In the genomic region with DNA sequence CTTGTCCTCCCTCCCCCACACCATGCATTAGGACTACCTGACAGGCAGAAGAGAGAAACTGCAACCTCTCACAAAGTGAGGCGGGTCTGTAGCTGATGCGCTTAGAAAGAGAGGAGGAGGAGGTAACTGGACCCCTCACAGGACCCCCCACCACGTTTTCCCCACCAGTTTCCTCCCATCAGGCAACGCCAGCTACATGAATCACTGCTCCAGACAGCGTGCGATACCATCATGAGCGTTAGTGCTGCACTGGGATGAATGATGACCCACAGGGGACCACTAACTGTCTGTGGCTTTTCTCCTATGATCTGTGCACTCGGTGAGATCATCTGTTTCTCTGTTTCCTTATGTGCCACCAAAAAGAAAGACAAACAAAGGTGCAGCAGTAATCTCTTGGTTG, we compare ENCODE assay signal across 1 cellular context.
TF ChIP-seq lines count a peak whose summit lies in the region.

No MANE protein-coding gene starts in this region.

TF ChIP-seq in HEK293, 187 proteins besides CTCF, POLR2A, EP300 and RAD21 (continued from another document and continues in another):
- no peak for TF ChIP-seq ZNF785 (tag by site-specific recombination; IDR thresholded peaks at IDR 0.05)
- TF ChIP-seq ZNF600 (tag by site-specific recombination; IDR thresholded peaks at IDR 0.05) = 0 out of 2 replicates have a peak, but pooled peaks have one; percentile 57
- TF ChIP-seq ZNF529 (tag by site-specific recombination; IDR thresholded peaks at IDR 0.05; ENCODE audit: insufficient replicate concordance) = no peak
- TF ChIP-seq ZNF223 (tag by site-specific recombination; IDR thresholded peaks at IDR 0.05) = no peak
- TF ChIP-seq ZNF112 (tag by site-specific recombination; IDR thresholded peaks at IDR 0.05) = no peak
- TF ChIP-seq, protein P1, sequence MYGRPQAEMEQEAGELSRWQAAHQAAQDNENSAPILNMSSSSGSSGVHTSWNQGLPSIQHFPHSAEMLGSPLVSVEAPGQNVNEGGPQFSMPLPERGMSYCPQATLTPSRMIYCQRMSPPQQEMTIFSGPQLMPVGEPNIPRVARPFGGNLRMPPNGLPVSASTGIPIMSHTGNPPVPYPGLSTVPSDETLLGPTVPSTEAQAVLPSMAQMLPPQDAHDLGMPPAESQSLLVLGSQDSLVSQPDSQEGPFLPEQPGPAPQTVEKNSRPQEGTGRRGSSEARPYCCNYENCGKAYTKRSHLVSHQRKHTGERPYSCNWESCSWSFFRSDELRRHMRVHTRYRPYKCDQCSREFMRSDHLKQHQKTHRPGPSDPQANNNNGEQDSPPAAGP (tag by site-specific recombination; IDR thresholded peaks at IDR 0.05) = no peak
- peak; percentile 77 for TF ChIP-seq FEZF1 (tag by site-specific recombination; IDR thresholded peaks at IDR 0.05)
- TF ChIP-seq ZNF366 (tag by site-specific recombination; conservative IDR thresholded peaks at IDR 0.05) = peak; percentile 82
- TF ChIP-seq HOXC10 (CRISPR knock-in tag; IDR thresholded peaks at IDR 0.05) = no peak
- TF ChIP-seq, protein P2, sequence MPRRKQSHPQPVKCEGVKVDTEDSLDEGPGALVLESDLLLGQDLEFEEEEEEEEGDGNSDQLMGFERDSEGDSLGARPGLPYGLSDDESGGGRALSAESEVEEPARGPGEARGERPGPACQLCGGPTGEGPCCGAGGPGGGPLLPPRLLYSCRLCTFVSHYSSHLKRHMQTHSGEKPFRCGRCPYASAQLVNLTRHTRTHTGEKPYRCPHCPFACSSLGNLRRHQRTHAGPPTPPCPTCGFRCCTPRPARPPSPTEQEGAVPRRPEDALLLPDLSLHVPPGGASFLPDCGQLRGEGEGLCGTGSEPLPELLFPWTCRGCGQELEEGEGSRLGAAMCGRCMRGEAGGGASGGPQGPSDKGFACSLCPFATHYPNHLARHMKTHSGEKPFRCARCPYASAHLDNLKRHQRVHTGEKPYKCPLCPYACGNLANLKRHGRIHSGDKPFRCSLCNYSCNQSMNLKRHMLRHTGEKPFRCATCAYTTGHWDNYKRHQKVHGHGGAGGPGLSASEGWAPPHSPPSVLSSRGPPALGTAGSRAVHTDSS (tag by site-specific recombination; IDR thresholded peaks at IDR 0.05) = no peak
- TF ChIP-seq, protein P3, sequence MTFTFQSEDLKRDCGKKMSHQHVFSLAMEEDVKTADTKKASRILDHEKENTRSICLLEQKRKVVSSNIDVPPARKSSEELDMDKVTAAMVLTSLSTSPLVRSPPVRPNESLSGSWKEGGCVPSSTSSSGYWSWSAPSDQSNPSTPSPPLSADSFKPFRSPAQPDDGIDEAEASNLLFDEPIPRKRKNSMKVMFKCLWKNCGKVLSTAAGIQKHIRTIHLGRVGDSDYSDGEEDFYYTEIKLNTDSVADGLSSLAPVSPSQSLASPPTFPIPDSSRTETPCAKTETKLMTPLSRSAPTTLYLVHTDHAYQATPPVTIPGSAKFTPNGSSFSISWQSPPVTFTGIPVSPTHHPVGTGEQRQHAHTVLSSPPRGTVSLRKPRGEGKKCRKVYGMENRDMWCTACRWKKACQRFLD (tag by site-specific recombination; IDR thresholded peaks at IDR 0.05) = no peak
- TF ChIP-seq, protein P4, sequence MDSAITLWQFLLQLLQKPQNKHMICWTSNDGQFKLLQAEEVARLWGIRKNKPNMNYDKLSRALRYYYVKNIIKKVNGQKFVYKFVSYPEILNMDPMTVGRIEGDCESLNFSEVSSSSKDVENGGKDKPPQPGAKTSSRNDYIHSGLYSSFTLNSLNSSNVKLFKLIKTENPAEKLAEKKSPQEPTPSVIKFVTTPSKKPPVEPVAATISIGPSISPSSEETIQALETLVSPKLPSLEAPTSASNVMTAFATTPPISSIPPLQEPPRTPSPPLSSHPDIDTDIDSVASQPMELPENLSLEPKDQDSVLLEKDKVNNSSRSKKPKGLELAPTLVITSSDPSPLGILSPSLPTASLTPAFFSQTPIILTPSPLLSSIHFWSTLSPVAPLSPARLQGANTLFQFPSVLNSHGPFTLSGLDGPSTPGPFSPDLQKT (IDR thresholded peaks at IDR 0.05; ENCODE audit: borderline replicate concordance, low read depth, low read length) = no peak
- no peak for TF ChIP-seq ZBTB1 (tag by site-specific recombination; IDR thresholded peaks at IDR 0.05)
- TF ChIP-seq, protein P5, sequence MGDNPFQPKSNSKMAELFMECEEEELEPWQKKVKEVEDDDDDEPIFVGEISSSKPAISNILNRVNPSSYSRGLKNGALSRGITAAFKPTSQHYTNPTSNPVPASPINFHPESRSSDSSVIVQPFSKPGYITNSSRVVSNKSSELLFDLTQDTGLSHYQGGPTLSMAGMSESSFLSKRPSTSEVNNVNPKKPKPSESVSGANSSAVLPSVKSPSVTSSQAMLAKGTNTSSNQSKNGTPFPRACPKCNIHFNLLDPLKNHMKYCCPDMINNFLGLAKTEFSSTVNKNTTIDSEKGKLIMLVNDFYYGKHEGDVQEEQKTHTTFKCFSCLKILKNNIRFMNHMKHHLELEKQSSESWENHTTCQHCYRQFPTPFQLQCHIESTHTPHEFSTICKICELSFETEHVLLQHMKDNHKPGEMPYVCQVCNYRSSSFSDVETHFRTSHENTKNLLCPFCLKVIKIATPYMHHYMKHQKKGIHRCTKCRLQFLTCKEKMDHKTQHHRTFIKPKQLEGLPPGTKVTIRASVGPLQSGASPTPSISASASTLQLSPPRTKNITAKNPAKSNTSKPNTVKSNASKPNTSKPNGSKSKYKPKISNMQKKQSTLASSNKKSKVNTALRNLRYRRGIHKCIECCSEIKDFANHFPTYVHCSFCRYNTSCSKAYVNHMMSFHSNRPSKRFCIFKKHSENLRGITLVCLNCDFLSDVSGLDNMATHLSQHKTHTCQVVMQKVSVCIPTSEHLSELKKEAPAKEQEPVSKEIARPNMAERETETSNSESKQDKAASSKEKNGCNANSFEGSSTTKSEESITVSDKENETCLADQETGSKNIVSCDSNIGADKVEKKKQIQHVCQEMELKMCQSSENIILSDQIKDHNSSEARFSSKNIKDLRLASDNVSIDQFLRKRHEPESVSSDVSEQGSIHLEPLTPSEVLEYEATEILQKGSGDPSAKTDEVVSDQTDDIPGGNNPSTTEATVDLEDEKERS (tag by site-specific recombination; IDR thresholded peaks at IDR 0.05) = no peak
- TF ChIP-seq BCL11A (tag by site-specific recombination; IDR thresholded peaks at IDR 0.05; ENCODE audit: low read depth) = no peak
- TF ChIP-seq, protein P6, sequence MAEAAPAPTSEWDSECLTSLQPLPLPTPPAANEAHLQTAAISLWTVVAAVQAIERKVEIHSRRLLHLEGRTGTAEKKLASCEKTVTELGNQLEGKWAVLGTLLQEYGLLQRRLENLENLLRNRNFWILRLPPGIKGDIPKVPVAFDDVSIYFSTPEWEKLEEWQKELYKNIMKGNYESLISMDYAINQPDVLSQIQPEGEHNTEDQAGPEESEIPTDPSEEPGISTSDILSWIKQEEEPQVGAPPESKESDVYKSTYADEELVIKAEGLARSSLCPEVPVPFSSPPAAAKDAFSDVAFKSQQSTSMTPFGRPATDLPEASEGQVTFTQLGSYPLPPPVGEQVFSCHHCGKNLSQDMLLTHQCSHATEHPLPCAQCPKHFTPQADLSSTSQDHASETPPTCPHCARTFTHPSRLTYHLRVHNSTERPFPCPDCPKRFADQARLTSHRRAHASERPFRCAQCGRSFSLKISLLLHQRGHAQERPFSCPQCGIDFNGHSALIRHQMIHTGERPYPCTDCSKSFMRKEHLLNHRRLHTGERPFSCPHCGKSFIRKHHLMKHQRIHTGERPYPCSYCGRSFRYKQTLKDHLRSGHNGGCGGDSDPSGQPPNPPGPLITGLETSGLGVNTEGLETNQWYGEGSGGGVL (tag by site-specific recombination; IDR thresholded peaks at IDR 0.05) = peak; percentile 81
- TF ChIP-seq ZNF292 (tag by site-specific recombination; IDR thresholded peaks at IDR 0.05; ENCODE audit: borderline replicate concordance, low read depth) = no peak
- TF ChIP-seq ZNF16 (tag by site-specific recombination; IDR thresholded peaks at IDR 0.05; ENCODE audit: low read depth) = no peak
- TF ChIP-seq, protein P7, sequence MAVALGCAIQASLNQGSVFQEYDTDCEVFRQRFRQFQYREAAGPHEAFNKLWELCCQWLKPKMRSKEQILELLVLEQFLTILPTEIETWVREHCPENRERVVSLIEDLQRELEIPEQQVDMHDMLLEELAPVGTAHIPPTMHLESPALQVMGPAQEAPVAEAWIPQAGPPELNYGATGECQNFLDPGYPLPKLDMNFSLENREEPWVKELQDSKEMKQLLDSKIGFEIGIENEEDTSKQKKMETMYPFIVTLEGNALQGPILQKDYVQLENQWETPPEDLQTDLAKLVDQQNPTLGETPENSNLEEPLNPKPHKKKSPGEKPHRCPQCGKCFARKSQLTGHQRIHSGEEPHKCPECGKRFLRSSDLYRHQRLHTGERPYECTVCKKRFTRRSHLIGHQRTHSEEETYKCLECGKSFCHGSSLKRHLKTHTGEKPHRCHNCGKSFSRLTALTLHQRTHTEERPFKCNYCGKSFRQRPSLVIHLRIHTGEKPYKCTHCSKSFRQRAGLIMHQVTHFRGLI (tag by site-specific recombination; IDR thresholded peaks at IDR 0.05) = no peak
- no peak for TF ChIP-seq YY1 (tag by site-specific recombination; IDR thresholded peaks at IDR 0.05)
- TF ChIP-seq ZNF211 (tag by site-specific recombination; IDR thresholded peaks at IDR 0.05; ENCODE audit: low read depth) = no peak
- TF ChIP-seq ZNF169 (tag by site-specific recombination; IDR thresholded peaks at IDR 0.05) = no peak
- TF ChIP-seq ZNF544 (tag by site-specific recombination; IDR thresholded peaks at IDR 0.05) = no peak
- TF ChIP-seq ZNF132 (tag by site-specific recombination; IDR thresholded peaks at IDR 0.05; ENCODE audit: borderline replicate concordance) = no peak
- TF ChIP-seq, protein P8, sequence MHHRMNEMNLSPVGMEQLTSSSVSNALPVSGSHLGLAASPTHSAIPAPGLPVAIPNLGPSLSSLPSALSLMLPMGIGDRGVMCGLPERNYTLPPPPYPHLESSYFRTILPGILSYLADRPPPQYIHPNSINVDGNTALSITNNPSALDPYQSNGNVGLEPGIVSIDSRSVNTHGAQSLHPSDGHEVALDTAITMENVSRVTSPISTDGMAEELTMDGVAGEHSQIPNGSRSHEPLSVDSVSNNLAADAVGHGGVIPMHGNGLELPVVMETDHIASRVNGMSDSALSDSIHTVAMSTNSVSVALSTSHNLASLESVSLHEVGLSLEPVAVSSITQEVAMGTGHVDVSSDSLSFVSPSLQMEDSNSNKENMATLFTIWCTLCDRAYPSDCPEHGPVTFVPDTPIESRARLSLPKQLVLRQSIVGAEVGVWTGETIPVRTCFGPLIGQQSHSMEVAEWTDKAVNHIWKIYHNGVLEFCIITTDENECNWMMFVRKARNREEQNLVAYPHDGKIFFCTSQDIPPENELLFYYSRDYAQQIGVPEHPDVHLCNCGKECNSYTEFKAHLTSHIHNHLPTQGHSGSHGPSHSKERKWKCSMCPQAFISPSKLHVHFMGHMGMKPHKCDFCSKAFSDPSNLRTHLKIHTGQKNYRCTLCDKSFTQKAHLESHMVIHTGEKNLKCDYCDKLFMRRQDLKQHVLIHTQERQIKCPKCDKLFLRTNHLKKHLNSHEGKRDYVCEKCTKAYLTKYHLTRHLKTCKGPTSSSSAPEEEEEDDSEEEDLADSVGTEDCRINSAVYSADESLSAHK (tag by site-specific recombination; IDR thresholded peaks at IDR 0.05) = no peak
- TF ChIP-seq ZNF791 (tag by site-specific recombination; IDR thresholded peaks at IDR 0.05) = no peak
- TF ChIP-seq ZNF664 (tag by site-specific recombination; IDR thresholded peaks at IDR 0.05) = no peak
- no peak for TF ChIP-seq ZNF792 (tag by site-specific recombination; IDR thresholded peaks at IDR 0.05)
- TF ChIP-seq ZNF133 (tag by site-specific recombination; IDR thresholded peaks at IDR 0.05) = no peak
- TF ChIP-seq REPIN1 (tag by site-specific recombination; IDR thresholded peaks at IDR 0.05; ENCODE audit: low read depth) = no peak
- TF ChIP-seq OVOL3 (tag by site-specific recombination; IDR thresholded peaks at IDR 0.05) = 0 out of 2 replicates have a peak, but pooled peaks have one; percentile 64
- no peak for TF ChIP-seq ZNF354C (tag by site-specific recombination; IDR thresholded peaks at IDR 0.05; ENCODE audit: borderline replicate concordance, low read depth)
- TF ChIP-seq, protein P9, sequence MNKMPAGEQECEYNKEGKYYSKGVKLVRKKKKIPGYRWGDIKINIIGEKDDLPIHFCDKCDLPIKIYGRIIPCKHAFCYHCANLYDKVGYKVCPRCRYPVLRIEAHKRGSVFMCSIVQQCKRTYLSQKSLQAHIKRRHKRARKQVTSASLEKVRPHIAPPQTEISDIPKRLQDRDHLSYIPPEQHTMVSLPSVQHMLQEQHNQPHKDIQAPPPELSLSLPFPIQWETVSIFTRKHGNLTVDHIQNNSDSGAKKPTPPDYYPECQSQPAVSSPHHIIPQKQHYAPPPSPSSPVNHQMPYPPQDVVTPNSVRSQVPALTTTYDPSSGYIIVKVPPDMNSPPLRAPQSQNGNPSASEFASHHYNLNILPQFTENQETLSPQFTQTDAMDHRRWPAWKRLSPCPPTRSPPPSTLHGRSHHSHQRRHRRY (tag by site-specific recombination; IDR thresholded peaks at IDR 0.05) = no peak
- no peak for TF ChIP-seq EGR2 (tag by site-specific recombination; IDR thresholded peaks at IDR 0.05; ENCODE audit: low read depth)
- TF ChIP-seq ZNF514 (tag by site-specific recombination; IDR thresholded peaks at IDR 0.05) = no peak
- TF ChIP-seq ZNF843 (tag by site-specific recombination; IDR thresholded peaks at IDR 0.05) = peak; percentile 91
- TF ChIP-seq KLF7 (tag by site-specific recombination; IDR thresholded peaks at IDR 0.05; ENCODE audit: borderline replicate concordance) = 0 out of 2 replicates have a peak, but pooled peaks have one; percentile 38
- no peak for TF ChIP-seq ZNF404 (tag by site-specific recombination; IDR thresholded peaks at IDR 0.05)
- peak; percentile 40; the same call in 1 of the 2 replicates for TF ChIP-seq SP2 (tag by site-specific recombination; IDR thresholded peaks at IDR 0.05)
- TF ChIP-seq ZNF175 (tag by site-specific recombination; IDR thresholded peaks at IDR 0.05) = no peak
- TF ChIP-seq ZBTB48 (tag by site-specific recombination; IDR thresholded peaks at IDR 0.05) = no peak
- no peak for TF ChIP-seq ZNF302 (tag by site-specific recombination; IDR thresholded peaks at IDR 0.05; ENCODE audit: low read depth)
- no peak for TF ChIP-seq ZNF501 (tag by site-specific recombination; IDR thresholded peaks at IDR 0.05)
